Comparison of ENCODE assay signal across 9 cellular contexts in genomic region chr3:72977060-72977459, GRCh38. TPM values are rescaled to one million over a fixed set of nuclear protein-coding genes. Genes with fewer than 3 reads are reported as not detected.
A peak's percentile ranks its signal among the peaks of the same experiment; 100 is the strongest.
DNase-seq lines count a peak whose midpoint lies in the region; ATAC-seq and TF ChIP-seq lines count a peak whose summit lies in the region.
"Had no signal": no experiment of that assay in that cellular context is flagged by ENCODE, and none has a peak within 500 bp of the region (broad histone marks: within the 10 kb centered on the region; RNA-seq: fewer than 3 reads in every experiment).

No MANE protein-coding gene starts in this region.

- DNase-seq in GM06990 (ENCODE audit: extremely low read depth, insufficient read length) (peak; percentile 28), NOMO-1 (lab: John Stamatoyannopoulos, UW; ENCODE audit: unreplicated experiment in 2 of 2) (peak; percentile 49 to 86), fibroblast of mammary gland (ENCODE audit: low read depth) (peak; percentile 29), NCI-H2196 (lab: John Stamatoyannopoulos, UW; ENCODE audit: unreplicated experiment) (no peak), islet precursor cell (no peak), type B pancreatic cell (ENCODE audit: extremely low spot score, unreplicated experiment) (no peak), T-cell (no peak)
- DNase-seq: stimulated activated CD4-positive, alpha-beta T cell treated with anti-CD3 and anti-CD28 coated beads, Interleukin-4, amount 100 ng/mL, for 1 hour had no signal

- POLR2A ChIA-PET in T-cell (lab: Charles Lee): no interaction called here

- H3K27me3 Mint-ChIP-seq in type B pancreatic cell: no peaks in the 10 kb centered on the region
- peaks cover 0 to 2% of the 10 kb centered on the region in 2 donors for H3K27me3 Mint-ChIP-seq in T-cell

- H3K27ac Mint-ChIP-seq in type B pancreatic cell: no peak overlapping the region
- H3K27ac Mint-ChIP-seq in T-cell: no peak overlapping the region

- peak; percentile 65 for ATAC-seq in GM21723 (IDR thresholded peaks at IDR 0.05; ENCODE audit: unreplicated experiment)
- ATAC-seq in T-cell (replicated peaks in 1 of 4): no peak

- H3K4me3 ChIP-seq in GM06990 (replicated peaks; ENCODE audit: low read depth, low read length) (no peak overlapping the region), fibroblast of mammary gland (ENCODE audit: control insufficient read depth, low read depth, low read length) (no peak overlapping the region)

- no peaks in the 10 kb centered on the region for H3K36me3 ChIP-seq in GM06990 (ENCODE audit: control insufficient read depth, insufficient read depth, low read length)

- TF ChIP-seq CTCF in GM06990 (IDR thresholded peaks at IDR 0.05; ENCODE audit: insufficient read depth, low read length, poor library complexity, severe bottlenecking): no peak
- no peak for TF ChIP-seq CTCF in fibroblast of mammary gland (conservative IDR thresholded peaks at IDR 0.05; ENCODE audit: control insufficient read depth, insufficient read depth, low read depth, low read length)
- no peak for TF ChIP-seq CTCF in type B pancreatic cell (conservative IDR thresholded peaks at IDR 0.05)

- no peaks in the 10 kb centered on the region for H3K27me3 ChIP-seq in GM06990 (replicated peaks; ENCODE audit: control insufficient read depth, insufficient read depth, low read length)

- CTCF ChIA-PET in T-cell (lab: Charles Lee): interaction anchor here in 1 of 2 donors (0.6 kb wide), 1 partner anchor 40 kb away, joined by 9 read pairs; no protein-coding TSS in a partner anchor

- H3K9me3 Mint-ChIP-seq in type B pancreatic cell (no peaks in the 10 kb centered on the region), T-cell (no peaks in the 10 kb centered on the region)

- H3K4me1 Mint-ChIP-seq in type B pancreatic cell (ENCODE audit: unreplicated experiment): peaks cover 13% of the 10 kb centered on the region
- peaks cover 0 to 10% (median 5%) of the 10 kb centered on the region in 3 donors for H3K4me1 Mint-ChIP-seq in T-cell

- H3K36me3 Mint-ChIP-seq in type B pancreatic cell: peaks cover 6% of the 10 kb centered on the region
- H3K36me3 Mint-ChIP-seq in T-cell: no peaks in the 10 kb centered on the region

- no peak overlapping the region for H3K4me3 Mint-ChIP-seq in type B pancreatic cell
- H3K4me3 Mint-ChIP-seq in T-cell: no peak overlapping the region

RNA-seq across cellular contexts. Expression of gene PPP4R2, which starts 19.6 kb away (rescaled TPM):
- total RNA-seq in type B pancreatic cell (ENCODE audit: low replicate concordance): 86.5 and 100 TPM in 2 replicates
- total RNA-seq in T-cell: 10 to 100 TPM; 53.3 to 70.6 (median 61.3) TPM

Comparison
In these comparisons a context has a peak if more than half of its experiments do, and no peak if none do; other contexts are left out.
1. DNase-seq: peak in GM06990 (single experiment), NOMO-1 (2 of 2) and fibroblast of mammary gland (single experiment); none in NCI-H2196 (single experiment), islet precursor cell (single experiment), type B pancreatic cell (single experiment) and T-cell (0 of 34).